1 cellular context compared by ENCODE assay signal in genomic region chr2:147076634-147077033, GRCh38.
TF ChIP-seq lines count a peak whose summit lies in the region.

No MANE protein-coding gene starts in this region.

TF ChIP-seq in SK-N-SH, 30 proteins besides CTCF, POLR2A, EP300 and RAD21 (continued from another document):
- TF ChIP-seq NRF1 (IDR thresholded peaks at IDR 0.05; ENCODE audit: low read depth, low read length) (no peak), USF2 (IDR thresholded peaks at IDR 0.05; ENCODE audit: borderline replicate concordance, low read depth, low read length) (no peak), TEAD4 (IDR thresholded peaks at IDR 0.05; ENCODE audit: borderline replicate concordance, insufficient read depth) (no peak), TCF12 (IDR thresholded peaks at IDR 0.05) (no peak), FOXJ3 (CRISPR knock-in tag; IDR thresholded peaks at IDR 0.05) (no peak), REST (IDR thresholded peaks at IDR 0.05; ENCODE audit: low read depth, low read length) (peak; percentile 71; the same call in 1 of the 2 replicates), GATA2 (CRISPR knock-in tag; IDR thresholded peaks at IDR 0.05) (no peak), RCOR1 (IDR thresholded peaks at IDR 0.05; ENCODE audit: low read length) (no peak), FOXM1 (IDR thresholded peaks at IDR 0.05; ENCODE audit: low read depth) (no peak), USF1 (IDR thresholded peaks at IDR 0.05; ENCODE audit: borderline replicate concordance, low read depth) (no peak), ELF1 (IDR thresholded peaks at IDR 0.05) (no peak), JUND (IDR thresholded peaks at IDR 0.05) (peak; percentile 25; the same call in 1 of the 2 replicates)
